ENCODE assay signal across 10 cellular contexts in the genomic region with DNA sequence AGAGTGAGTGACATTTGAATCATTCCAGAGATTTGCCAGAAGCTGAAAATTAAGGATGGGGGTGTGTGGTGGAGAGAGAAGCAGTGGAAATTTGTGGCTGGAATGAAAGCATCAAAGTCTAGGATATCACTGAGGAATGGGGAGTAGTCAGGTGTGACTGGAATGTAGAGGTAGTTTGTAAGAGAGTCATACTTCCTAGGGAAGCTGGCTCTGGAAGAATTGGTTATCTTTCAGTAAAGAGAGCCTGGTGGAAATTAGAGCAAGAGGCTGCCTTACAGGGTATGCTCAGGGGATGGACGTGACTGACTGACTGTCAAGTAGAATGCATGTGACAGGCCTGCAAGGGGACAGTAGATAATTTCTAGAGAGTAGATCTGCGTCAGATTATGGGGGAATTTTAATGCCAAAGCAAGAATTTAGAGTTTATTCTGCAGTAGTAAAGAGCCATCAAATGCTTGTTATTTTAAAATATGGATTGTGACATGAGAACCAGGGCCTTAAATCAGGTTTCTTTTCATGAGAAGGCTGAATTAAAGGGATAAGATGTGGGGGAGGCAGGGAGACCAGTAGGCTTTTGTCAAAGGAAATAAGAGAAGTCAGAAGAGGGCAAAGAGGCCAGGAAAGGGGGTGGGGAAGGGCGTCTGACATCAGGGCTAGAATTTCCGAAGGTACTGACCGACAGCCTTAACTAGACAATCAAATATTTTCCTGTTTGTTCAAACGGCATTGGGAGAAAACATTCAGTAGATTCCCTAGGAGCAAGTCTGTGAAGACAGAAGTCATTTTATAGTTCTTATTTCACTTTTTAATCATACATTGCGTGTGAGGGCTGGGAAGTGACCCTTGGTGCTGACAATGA.
DNase-seq lines count a peak whose midpoint lies in the region; ATAC-seq, FAIRE-seq and TF ChIP-seq lines count a peak whose summit lies in the region.
"Had no signal": no experiment of that assay in that cellular context is flagged by ENCODE, and none has a peak within 500 bp of the region (broad histone marks: within the 10 kb centered on the region; RNA-seq: fewer than 3 reads in every experiment).

No MANE protein-coding gene starts in this region.

- H2BK5ac ChIP-seq in mesenchymal stem cell (ENCODE audit: low read depth, low read length, poor library complexity, severe bottlenecking): no peak overlapping the region

- peaks cover 32% of the 10 kb centered on the region for H3K79me1 ChIP-seq in mesenchymal stem cell (replicated peaks; ENCODE audit: low read length, poor library complexity, severe bottlenecking)

- TF ChIP-seq POLR2A in esophagus muscularis mucosa (IDR thresholded peaks at IDR 0.05; ENCODE audit: low read depth): no peak

- no peak overlapping the region for H4K91ac ChIP-seq in mesenchymal stem cell (ENCODE audit: low read length)

- no peak overlapping the region for H3K23ac ChIP-seq in mesenchymal stem cell (ENCODE audit: low read length in 2 of 2)

- H3K27ac ChIP-seq in esophagus muscularis mucosa (replicated peaks in 1 of 4): peak overlapping the region; percentile 79 to 89 (median 86)
- no peak overlapping the region for H3K27ac ChIP-seq in mesenchymal stem cell (ENCODE audit: low read length, poor library complexity, severe bottlenecking)
- peak overlapping the region; percentile 66 to 90 for H3K27ac ChIP-seq in thoracic aorta

- H2BK120ac ChIP-seq in mesenchymal stem cell (ENCODE audit: low read depth, low read length): no peak overlapping the region

- intact Hi-C loops in esophagus muscularis mucosa (cut with DNase I): no loop called here

- no peak for TF ChIP-seq EP300 in esophagus muscularis mucosa (IDR thresholded peaks at IDR 0.05)

- no peak overlapping the region for H3K18ac ChIP-seq in mesenchymal stem cell (ENCODE audit: low read depth in 1 of 2, low read length in 2 of 2)

- H2AK5ac ChIP-seq in mesenchymal stem cell (ENCODE audit: low read length, severe bottlenecking): peak overlapping the region; percentile 8

- ATAC-seq in thoracic aorta (ENCODE audit: insufficient number of reproducible peaks, low FRiP score, low read depth): no peak

- WGBS in esophagus muscularis mucosa: 24% methylated on average over 7 of the region's 7 CpGs
- WGBS in mesenchymal stem cell: 57% methylated on average over 3 of the region's 7 CpGs

- no peak overlapping the region for H4K8ac ChIP-seq in mesenchymal stem cell (ENCODE audit: low read length)

- H3K9me3 ChIP-seq in esophagus muscularis mucosa: no peaks in the 10 kb centered on the region
- no peaks in the 10 kb centered on the region for H3K9me3 ChIP-seq in mesenchymal stem cell (ENCODE audit: control insufficient read depth, low read length)
- no peaks in the 10 kb centered on the region for H3K9me3 ChIP-seq in thoracic aorta

- no peak overlapping the region for H2BK12ac ChIP-seq in mesenchymal stem cell (ENCODE audit: low read length in 2 of 2)

- H3K36me3 ChIP-seq in esophagus muscularis mucosa (peaks cover 6 to 22% (median 13%) of the 10 kb centered on the region in 4 donors), mesenchymal stem cell (ENCODE audit: control insufficient read depth in 1 of 2, insufficient read depth in 2 of 2, low read depth in 1 of 2, low read length in 2 of 2) (peaks cover 12 to 26% of the 10 kb centered on the region in 2 experiments), thoracic aorta (peaks cover 7% of the 10 kb centered on the region)

- TF ChIP-seq CTCF in esophagus muscularis mucosa (IDR thresholded peaks at IDR 0.05): no peak
- TF ChIP-seq CTCF in thoracic aorta (IDR thresholded peaks at IDR 0.05): no peak

- peak overlapping the region; percentile 85 for H3K9ac ChIP-seq in mesenchymal stem cell (ENCODE audit: low read length)

- no peak overlapping the region for H2AFZ ChIP-seq in mesenchymal stem cell (ENCODE audit: low read depth, low read length)

- H3K4me3 ChIP-seq in esophagus muscularis mucosa: peak overlapping the region; percentile 27 to 40 (median 34)
- H3K4me3 ChIP-seq in mesenchymal stem cell (ENCODE audit: insufficient read depth in 1 of 2, low read depth in 1 of 2, low read length in 2 of 2): peak overlapping the region in 1 of 2 experiments; percentile 75
- peak overlapping the region; percentile 62 for H3K4me3 ChIP-seq in thoracic aorta

- H3K27me3 ChIP-seq in esophagus muscularis mucosa (no peaks in the 10 kb centered on the region), mesenchymal stem cell (ENCODE audit: control insufficient read depth in 1 of 2, insufficient read depth in 1 of 2, low read length in 2 of 2) (no peaks in the 10 kb centered on the region), thoracic aorta (replicated peaks; ENCODE audit: insufficient read depth) (no peaks in the 10 kb centered on the region)

- peak overlapping the region in 1 of 2 experiments; percentile 15 for H3K14ac ChIP-seq in mesenchymal stem cell (ENCODE audit: low read length in 2 of 2)

- no peak overlapping the region for H3K4me2 ChIP-seq in mesenchymal stem cell (ENCODE audit: low read length, poor library complexity, severe bottlenecking)

- no peak overlapping the region for H3K4ac ChIP-seq in mesenchymal stem cell (ENCODE audit: low read depth in 1 of 2, low read length in 2 of 2)

- H3K4me1 ChIP-seq in esophagus muscularis mucosa (peaks cover 85 to 86% (median 85%) of the 10 kb centered on the region in 4 donors), mesenchymal stem cell (ENCODE audit: control insufficient read depth, insufficient read depth, low read depth, low read length) (peaks cover 22% of the 10 kb centered on the region), thoracic aorta (ENCODE audit: control insufficient read depth in 1 of 2, low read depth in 2 of 2) (peaks cover 33 to 60% of the 10 kb centered on the region in 2 donors)

- peak; percentile 91 for FAIRE-seq in RCC 7860 (lab: Jason Lieb, UNC)

- DNase-seq in RCC 7860 (ENCODE audit: low spot score) (peak; percentile 82), esophagus muscularis mucosa (ENCODE audit: extremely low spot score) (peak; percentile 84), mesenchymal stem cell (no peak), thoracic aorta (ENCODE audit: low spot score) (no peak), NCI-H1694 treated with DMSO at 0.1 percent for 48 hours (lab: John Stamatoyannopoulos, UW) (no peak)
- DNase-seq in stimulated activated naive CD4-positive, alpha-beta T cell (lab: John Stamatoyannopoulos, UW): no peak
- no peak for DNase-seq in activated CD8-positive, alpha-beta memory T cell treated with anti-CD3 and anti-CD28 coated beads, Interleukin-2, amount 50 U/mL, for 48 hours
- DNase-seq: activated effector memory CD4-positive, alpha-beta T cell treated with anti-CD3 and anti-CD28 coated beads, Interleukin-2, amount 50 U/mL, for 16 hours; NCI-H524 treated with DMSO at 0.1 percent for 48 hours; T-helper 9 cell had no signal

- H2BK15ac ChIP-seq in mesenchymal stem cell (ENCODE audit: low read depth, poor library complexity, severe bottlenecking): no peak overlapping the region

Comparison
In these comparisons a context has a peak if more than half of its experiments do, and no peak if none do; other contexts are left out.
1. DNase-seq: peak in RCC 7860 (single experiment) and esophagus muscularis mucosa (single experiment); none in mesenchymal stem cell (single experiment), thoracic aorta (single experiment), stimulated activated naive CD4-positive, alpha-beta T cell (0 of 6), NCI-H1694 treated with DMSO at 0.1 percent for 48 hours (single experiment) and activated CD8-positive, alpha-beta memory T cell treated with anti-CD3 and anti-CD28 coated beads, Interleukin-2, amount 50 U/mL, for 48 hours (single experiment).